12 cellular contexts compared by ENCODE assay signal in the genomic region with DNA sequence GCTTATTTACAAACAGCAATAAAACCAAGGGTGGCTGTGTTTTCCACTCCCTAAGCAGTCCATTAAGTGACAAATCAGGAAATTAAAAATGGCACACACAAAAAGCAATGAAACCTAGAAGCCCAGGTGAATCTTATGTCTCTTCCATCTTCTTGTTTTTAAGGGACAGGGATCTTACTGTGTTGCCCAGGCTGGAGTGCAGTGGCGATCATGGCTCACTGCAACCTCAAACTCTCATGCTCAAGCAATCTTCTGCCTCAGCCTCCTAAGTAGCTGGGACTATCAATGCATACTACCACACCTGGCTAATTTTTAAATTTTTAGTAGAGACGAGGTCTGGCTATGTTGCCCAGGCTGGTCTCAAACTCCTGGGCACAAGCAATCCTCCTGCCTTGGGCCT. TPM values are rescaled to one million over a fixed set of nuclear protein-coding genes. Genes with fewer than 3 reads are reported as not detected.
DNase-seq lines count a peak whose midpoint lies in the region; ATAC-seq and TF ChIP-seq lines count a peak whose summit lies in the region.
"Had no signal": no experiment of that assay in that cellular context is flagged by ENCODE, and none has a peak within 500 bp of the region (broad histone marks: within the 10 kb centered on the region; RNA-seq: fewer than 3 reads in every experiment).

No MANE protein-coding gene starts in this region.

- H3K9me3 Mint-ChIP-seq in CD4-positive, alpha-beta memory T cell: no peaks in the 10 kb centered on the region
- no peaks in the 10 kb centered on the region for H3K9me3 Mint-ChIP-seq in endodermal cell
- H3K9me3 Mint-ChIP-seq: nephron progenitor cell had no signal

- H3K27ac ChIP-seq in CD4-positive, alpha-beta memory T cell (ENCODE audit: low read depth, low read length): no peak overlapping the region
- no peak overlapping the region for H3K27ac ChIP-seq in Karpas-422 (ENCODE audit: low read length)
- H3K27ac ChIP-seq in endodermal cell (ENCODE audit: low read depth, low read length): no peak overlapping the region
- H3K27ac ChIP-seq in trophoblast cell (ENCODE audit: low read depth, low read length): no peak overlapping the region

- no peak overlapping the region for H3K4me3 ChIP-seq in CD4-positive, alpha-beta memory T cell (ENCODE audit: low read length in 2 of 2)
- H3K4me3 ChIP-seq in Karpas-422 (ENCODE audit: low read length) (peak overlapping the region; percentile 21; the same call in 1 of the 2 replicates), endodermal cell (ENCODE audit: low read length) (peak overlapping the region; percentile 26), trophoblast cell (ENCODE audit: low read depth, low read length) (no peak overlapping the region)

- no peak overlapping the region for H2BK5ac ChIP-seq in trophoblast cell (ENCODE audit: low read depth, low read length, poor library complexity)

- H3K4ac ChIP-seq in trophoblast cell (ENCODE audit: low read depth, low read length): peak overlapping the region; percentile 37

- peaks cover 54% of the 10 kb centered on the region for H3K4me1 ChIP-seq in CD4-positive, alpha-beta memory T cell (ENCODE audit: insufficient read depth, low read length)
- peaks cover 51% of the 10 kb centered on the region for H3K4me1 ChIP-seq in Karpas-422 (ENCODE audit: low read length)
- peaks cover 8% of the 10 kb centered on the region for H3K4me1 ChIP-seq in endodermal cell (ENCODE audit: control insufficient read depth, insufficient read depth, low read length)
- peaks cover 9 to 13% of the 10 kb centered on the region in 2 experiments for H3K4me1 ChIP-seq in trophoblast cell (ENCODE audit: control insufficient read depth in 1 of 2, insufficient read depth in 2 of 2, low read length in 2 of 2)

- TF ChIP-seq CTCF in endodermal cell (conservative IDR thresholded peaks at IDR 0.05): no peak

- POLR2A ChIA-PET in CD4-positive, alpha-beta memory T cell (lab: Charles Lee; ENCODE audit: partially characterized antibody): no interaction called here

- H2AK5ac ChIP-seq in trophoblast cell (ENCODE audit: low read length): no peak overlapping the region

- H3K27me3 ChIP-seq in CD4-positive, alpha-beta memory T cell (ENCODE audit: insufficient read depth, low read length): no peaks in the 10 kb centered on the region
- no peaks in the 10 kb centered on the region for H3K27me3 ChIP-seq in Karpas-422 (ENCODE audit: low read length)
- H3K27me3 ChIP-seq in endodermal cell (ENCODE audit: control insufficient read depth, insufficient read depth, low read length, poor library complexity, severe bottlenecking): no peaks in the 10 kb centered on the region
- no peaks in the 10 kb centered on the region for H3K27me3 ChIP-seq in trophoblast cell (ENCODE audit: insufficient read depth, low read length)

- peak overlapping the region in 6 of 7 donors; percentile 32 to 93 (median 82) for H3K27ac Mint-ChIP-seq in CD4-positive, alpha-beta memory T cell
- no peak overlapping the region for H3K27ac Mint-ChIP-seq in endodermal cell
- H3K27ac Mint-ChIP-seq: nephron progenitor cell had no signal

- H3K79me1 ChIP-seq in trophoblast cell (ENCODE audit: low read length): peaks cover 19% of the 10 kb centered on the region

- H3K18ac ChIP-seq in trophoblast cell (ENCODE audit: low read length): no peak overlapping the region

- H3K9me2 ChIP-seq in Karpas-422 (replicated peaks; ENCODE audit: insufficient read depth, low read length): no peaks in the 10 kb centered on the region

- H3K4me3 Mint-ChIP-seq in CD4-positive, alpha-beta memory T cell: peak overlapping the region in 4 of 8 donors; percentile 38 to 71 (median 42)
- no peak overlapping the region for H3K4me3 Mint-ChIP-seq in endodermal cell
- H3K4me3 Mint-ChIP-seq: nephron progenitor cell had no signal

- H3K9ac ChIP-seq in Karpas-422 (ENCODE audit: low read length) (no peak overlapping the region), endodermal cell (ENCODE audit: extremely low read depth, low read length, poor library complexity, severe bottlenecking) (no peak overlapping the region), trophoblast cell (ENCODE audit: low read length) (no peak overlapping the region)

- no peak overlapping the region for H4K8ac ChIP-seq in trophoblast cell (ENCODE audit: low read depth, low read length)

- H4K12ac ChIP-seq in trophoblast cell (ENCODE audit: low read depth, low read length): no peak overlapping the region

- CTCF ChIA-PET in CD4-positive, alpha-beta memory T cell (lab: Charles Lee; ENCODE audit: partially characterized antibody): interaction anchor here (0.9 to 1.0 kb wide), 2 partner anchors 12 to 108 kb away, joined by 3 read pairs; partner anchors contain the start of gene COX14

- peak overlapping the region; percentile 2 for H4K91ac ChIP-seq in trophoblast cell (ENCODE audit: low read depth, low read length)

- intact Hi-C loops in CD4-positive, alpha-beta memory T cell (cut with micrococcal nuclease): no loop called here

- peak overlapping the region; percentile 53 for H2BK120ac ChIP-seq in trophoblast cell (ENCODE audit: insufficient read depth, low read length, poor library complexity)

- no peak for DNase-seq in CD4-positive, alpha-beta memory T cell
- DNase-seq in Karpas-422: no peak
- DNase-seq in endodermal cell: no peak
- peak; percentile 33 to 47 for DNase-seq in trophoblast cell
- DNase-seq in AG20443 (ENCODE audit: low spot score): no peak
- no peak for DNase-seq in COR-L47 (lab: John Stamatoyannopoulos, UW)
- DNase-seq: hippocampal formation; NCI-H526; nephron progenitor cell; stimulated activated CD4-positive, alpha-beta T cell treated with anti-CD3 and anti-CD28 coated beads, Interleukin-4, amount 100 ng/mL, for 1 hour had no signal

- WGBS in endodermal cell (ENCODE audit: insufficient coverage in 1 of 2, insufficient read length in 1 of 2), 2 experiments: 92 to 100% methylated on average over 1 to 2 of the region's 2 CpGs
- no CpG with 5 or more reads among the region's 2 CpGs for WGBS in trophoblast cell (ENCODE audit: extremely low coverage, insufficient coverage, insufficient read length)

- no peak overlapping the region for H2BK12ac ChIP-seq in trophoblast cell (ENCODE audit: low read length)

- no peak overlapping the region for H3K14ac ChIP-seq in trophoblast cell (ENCODE audit: low read length)

- H3K36me3 ChIP-seq in CD4-positive, alpha-beta memory T cell (ENCODE audit: insufficient read depth, low read length): no peaks in the 10 kb centered on the region
- peaks cover 12% of the 10 kb centered on the region; the same call in 1 of the 2 replicates for H3K36me3 ChIP-seq in Karpas-422 (ENCODE audit: insufficient read depth, low read length)
- H3K36me3 ChIP-seq in endodermal cell (ENCODE audit: control insufficient read depth, insufficient read depth, low read length): no peaks in the 10 kb centered on the region
- H3K36me3 ChIP-seq in trophoblast cell (ENCODE audit: control insufficient read depth in 1 of 2, insufficient read depth in 2 of 2, low read length in 2 of 2): peaks cover 11 to 16% of the 10 kb centered on the region in 2 experiments

- ATAC-seq in HG03097 (IDR thresholded peaks at IDR 0.05; ENCODE audit: low FRiP score, unreplicated experiment) (no peak), GM18520 (IDR thresholded peaks at IDR 0.05; ENCODE audit: unreplicated experiment) (no peak)

- no peaks in the 10 kb centered on the region for H3K27me3 Mint-ChIP-seq in CD4-positive, alpha-beta memory T cell
- no peaks in the 10 kb centered on the region for H3K27me3 Mint-ChIP-seq in endodermal cell (ENCODE audit: insufficient read depth)

- H4K20me1 ChIP-seq in Karpas-422 (ENCODE audit: insufficient read depth, low read depth, low read length): no peaks in the 10 kb centered on the region

- H3K9me3 ChIP-seq in CD4-positive, alpha-beta memory T cell (ENCODE audit: control insufficient read depth in 1 of 2, low read length in 2 of 2): no peaks in the 10 kb centered on the region
- H3K9me3 ChIP-seq in Karpas-422 (ENCODE audit: low read length) (no peaks in the 10 kb centered on the region), endodermal cell (ENCODE audit: control insufficient read depth, low read length) (no peaks in the 10 kb centered on the region), trophoblast cell (ENCODE audit: insufficient read depth, low read depth, low read length) (no peaks in the 10 kb centered on the region)

- H3K23ac ChIP-seq in trophoblast cell (ENCODE audit: low read length): no peak overlapping the region

- H3K4me2 ChIP-seq in Karpas-422 (ENCODE audit: low read depth, low read length, poor library complexity, severe bottlenecking) (peak overlapping the region; percentile 81), trophoblast cell (ENCODE audit: low read length) (peak overlapping the region; percentile 59)

- no peak overlapping the region for H2AFZ ChIP-seq in Karpas-422 (ENCODE audit: low read length)
- no peak overlapping the region for H2AFZ ChIP-seq in trophoblast cell (ENCODE audit: insufficient read depth, low read length, poor library complexity)

- peaks cover 72% of the 10 kb centered on the region for H3K79me2 ChIP-seq in Karpas-422 (ENCODE audit: low read length)
- H3K79me2 ChIP-seq in trophoblast cell (ENCODE audit: control insufficient read depth, insufficient read depth, low read length, poor library complexity): peaks cover 33% of the 10 kb centered on the region

- peaks cover 3 to 5% of the 10 kb centered on the region in 2 donors for H3K36me3 Mint-ChIP-seq in CD4-positive, alpha-beta memory T cell
- peaks cover 12% of the 10 kb centered on the region for H3K36me3 Mint-ChIP-seq in endodermal cell (ENCODE audit: low read depth)

- peaks cover 29 to 40% (median 37%) of the 10 kb centered on the region in 4 donors for H3K4me1 Mint-ChIP-seq in CD4-positive, alpha-beta memory T cell
- peaks cover 13% of the 10 kb centered on the region for H3K4me1 Mint-ChIP-seq in endodermal cell

RNA-seq across cellular contexts. Expression of gene CERS5, which starts 52.4 kb away (rescaled TPM):
- 10 to 100 TPM; 42.1 to 48.2 TPM for total RNA-seq in CD4-positive, alpha-beta memory T cell
- polyA plus RNA-seq in CD4-positive, alpha-beta memory T cell: 10 to 100 TPM; 45.1 to 62.7 TPM
- 47.7 and 65.9 TPM in 2 replicates for total RNA-seq in Karpas-422 (2014; rRNA removed; shearing (Covaris generic); ENCODE audit: low replicate concordance)
- total RNA-seq in endodermal cell: 10 to 100 TPM; 59.7 to 65.5 TPM
- 46.4 TPM for polyA plus RNA-seq in endodermal cell (2013, experiment 1 of 2)
- polyA plus RNA-seq in endodermal cell (2013, experiment 2 of 2): 46.9 TPM
- polyA plus RNA-seq in trophoblast cell (2013): 35.0 and 37.2 TPM in 2 replicates

Comparison
In these comparisons a context has a peak if more than half of its experiments do, and no peak if none do; other contexts are left out.
1. DNase-seq: peak in trophoblast cell (2 of 2); none in CD4-positive, alpha-beta memory T cell (0 of 5), Karpas-422 (single experiment), endodermal cell (single experiment), AG20443 (single experiment) and COR-L47 (single experiment).
2. H3K4me3 ChIP-seq: peak in Karpas-422 (single experiment) and endodermal cell (single experiment); none in CD4-positive, alpha-beta memory T cell (0 of 2) and trophoblast cell (single experiment).